Comparison of ENCODE assay signal across 15 cellular contexts in the genomic region with DNA sequence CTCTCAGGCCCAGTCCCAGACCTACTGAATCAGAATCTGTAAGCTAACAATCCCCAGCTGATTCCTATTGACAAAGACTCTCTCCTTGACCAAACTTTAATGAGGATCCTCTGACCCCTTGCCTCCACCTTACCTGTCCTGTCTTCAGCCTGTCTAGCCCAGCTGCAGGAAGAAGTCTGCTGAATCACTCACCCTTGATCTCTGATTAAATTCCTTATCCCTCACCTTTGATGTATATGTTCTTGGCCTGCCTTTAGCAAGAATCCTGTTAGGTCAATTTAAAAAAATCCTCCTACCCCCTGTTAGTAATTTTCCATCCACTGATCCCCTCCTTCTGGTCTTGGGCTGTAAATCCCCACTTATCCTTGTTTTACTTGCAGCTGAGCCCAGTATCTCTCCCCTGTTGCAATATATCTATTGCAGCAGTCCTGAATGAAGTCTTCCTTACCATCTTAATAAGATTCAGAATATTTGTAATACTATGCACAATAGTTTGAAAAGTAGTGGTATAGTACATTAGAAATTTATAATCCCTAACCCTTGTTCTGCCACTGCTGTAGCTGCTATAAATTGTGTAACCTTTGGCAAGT. TPM values are rescaled to one million over a fixed set of nuclear protein-coding genes. Genes with fewer than 3 reads are reported as not detected.
DNase-seq lines count a peak whose midpoint lies in the region; ATAC-seq and TF ChIP-seq lines count a peak whose summit lies in the region.
"Had no signal": no experiment of that assay in that cellular context is flagged by ENCODE, and none has a peak within 500 bp of the region (broad histone marks: within the 10 kb centered on the region; RNA-seq: fewer than 3 reads in every experiment).

No MANE protein-coding gene starts in this region.

- no peaks in the 10 kb centered on the region for H3K36me3 ChIP-seq in GM23248 (ENCODE audit: low read depth)
- no peaks in the 10 kb centered on the region for H3K36me3 ChIP-seq in PC-9 (ENCODE audit: low read depth)
- no peaks in the 10 kb centered on the region for H3K36me3 ChIP-seq in endodermal cell (ENCODE audit: control insufficient read depth, insufficient read depth, low read length)
- no peaks in the 10 kb centered on the region for H3K36me3 ChIP-seq in mucosa of descending colon (ENCODE audit: low read depth)
- H3K36me3 ChIP-seq in upper lobe of left lung, result no peaks in the 10 kb centered on the region
- H3K36me3 ChIP-seq: colonic mucosa, SJCRH30, thoracic aorta had no signal

- H3K27ac ChIP-seq in GM23248 (peak overlapping the region; percentile 71), PC-9 (peak overlapping the region; percentile 85), endodermal cell (ENCODE audit: low read depth, low read length) (no peak overlapping the region), upper lobe of left lung (no peak overlapping the region)
- H3K27ac ChIP-seq: colonic mucosa, SJCRH30, thoracic aorta had no signal

- peaks cover 19% of the 10 kb centered on the region for H3K4me1 ChIP-seq in GM23248 (ENCODE audit: insufficient read depth)
- H3K4me1 ChIP-seq in PC-9 (replicated peaks; ENCODE audit: insufficient read depth), result peaks cover 63% of the 10 kb centered on the region
- no peaks in the 10 kb centered on the region for H3K4me1 ChIP-seq in endodermal cell (ENCODE audit: control insufficient read depth, insufficient read depth, low read length)
- H3K4me1 ChIP-seq in mucosa of descending colon (ENCODE audit: low read depth), result no peaks in the 10 kb centered on the region
- H3K4me1 ChIP-seq in upper lobe of left lung, result no peaks in the 10 kb centered on the region
- H3K4me1 ChIP-seq: colonic mucosa, SJCRH30 had no signal

- H3K27me3 ChIP-seq in GM23248 (replicated peaks; ENCODE audit: insufficient read depth) (no peaks in the 10 kb centered on the region), PC-9 (ENCODE audit: insufficient read depth, low read depth) (no peaks in the 10 kb centered on the region), endodermal cell (ENCODE audit: control insufficient read depth, insufficient read depth, low read length, poor library complexity, severe bottlenecking) (no peaks in the 10 kb centered on the region), upper lobe of left lung (no peaks in the 10 kb centered on the region)
- H3K27me3 ChIP-seq: colonic mucosa, SJCRH30 had no signal

- POLR2A ChIA-PET in PC-9 (lab: Charles Lee; ENCODE audit: unreplicated experiment), result interaction anchor here (0.8 kb wide), 1 partner anchor 481 kb away, joined by 7 read pairs; no protein-coding TSS in a partner anchor

- H4K20me1 ChIP-seq in GM23248 (ENCODE audit: insufficient read depth) (no peaks in the 10 kb centered on the region), PC-9 (ENCODE audit: insufficient read depth) (no peaks in the 10 kb centered on the region)

- H3K27ac Mint-ChIP-seq in endodermal cell, result peak overlapping the region; percentile 57
- H3K27ac Mint-ChIP-seq in mesothelial cell of epicardium, result no peak overlapping the region
- H3K27ac Mint-ChIP-seq: activated CD4-positive, alpha-beta memory T cell treated with anti-CD3 and anti-CD28 coated beads for 36 hours; activated T-cell treated with anti-CD3 and anti-CD28 coated beads, Interleukin-2, amount 50 U/mL, for 72 hours had no signal

- intact Hi-C loops in PC-9 (cut with micrococcal nuclease; ENCODE audit: unreplicated experiment), result loop anchor here (5.0 to 10.0 kb wide), 4 partner anchors 249 to 677 kb away; a partner anchor contains a TSS
- intact Hi-C loops in mucosa of descending colon (cut with DNase I, micrococcal nuclease), result no loop called here
- intact Hi-C loops in head of caudate nucleus (cut with DNase I), result no loop called here

- no peak for TF ChIP-seq EP300 in upper lobe of left lung (IDR thresholded peaks at IDR 0.05)

- peak overlapping the region; percentile 56 for H3K4me2 ChIP-seq in GM23248 (ENCODE audit: unreplicated experiment)
- H3K4me2 ChIP-seq in PC-9, result peak overlapping the region; percentile 53

- DNase-seq in GM23248 (peak; percentile 42), PC-9 (peak; percentile 24 to 86), endodermal cell (no peak), mucosa of descending colon (no peak), upper lobe of left lung (no peak), mesothelial cell of epicardium (ENCODE audit: low spot score in 2 of 2, unreplicated experiment in 2 of 2) (no peak), head of caudate nucleus (no peak)
- no peak for DNase-seq in stimulated activated CD4-positive, alpha-beta T cell treated with anti-CD3 and anti-CD28 coated beads, Interleukin-4, amount 100 ng/mL, for 24 hours
- DNase-seq: activated CD4-positive, alpha-beta memory T cell treated with anti-CD3 and anti-CD28 coated beads for 36 hours; activated T-cell treated with anti-CD3 and anti-CD28 coated beads, Interleukin-2, amount 50 U/mL, for 72 hours; right cardiac atrium; SJCRH30; stimulated activated CD4-positive, alpha-beta T cell treated with anti-CD3 and anti-CD28 coated beads, Interleukin-2, amount 100 ng/mL, for 48 hours had no signal

- TSS peak; percentile 32 for BruUV-seq in PC-9 (replicated peaks; lab: Mats Ljungman, UMichigan)

- no peaks in the 10 kb centered on the region for H3K27me3 Mint-ChIP-seq in endodermal cell (ENCODE audit: insufficient read depth)
- no peaks in the 10 kb centered on the region for H3K27me3 Mint-ChIP-seq in mesothelial cell of epicardium (ENCODE audit: low read depth)

- 0 out of 2 replicates have a peak overlapping the region, but pooled peaks have one; percentile 38 for H2AFZ ChIP-seq in GM23248
- peak overlapping the region; percentile 52; the same call in 1 of the 2 replicates for H2AFZ ChIP-seq in PC-9

- CTCF ChIA-PET in PC-9 (lab: Charles Lee), result no interaction called here

- in situ Hi-C loops in GM23248 (cut with MboI), result loop anchor here (10.0 kb wide), 1 partner anchor 547 kb away; no protein-coding TSS in a partner anchor

- no peak overlapping the region for H3K4me3 Mint-ChIP-seq in endodermal cell
- no peak overlapping the region for H3K4me3 Mint-ChIP-seq in mesothelial cell of epicardium
- H3K4me3 Mint-ChIP-seq: activated CD4-positive, alpha-beta memory T cell treated with anti-CD3 and anti-CD28 coated beads for 36 hours; activated T-cell treated with anti-CD3 and anti-CD28 coated beads, Interleukin-2, amount 50 U/mL, for 72 hours had no signal

- H3K4me1 Mint-ChIP-seq in endodermal cell (peaks cover 4% of the 10 kb centered on the region), mesothelial cell of epicardium (peaks cover 22% of the 10 kb centered on the region)

- TF ChIP-seq CTCF in PC-9 (conservative IDR thresholded peaks at IDR 0.05), result no peak
- no peak for TF ChIP-seq CTCF in endodermal cell (conservative IDR thresholded peaks at IDR 0.05)
- no peak for TF ChIP-seq CTCF in mucosa of descending colon (IDR thresholded peaks at IDR 0.05)
- TF ChIP-seq CTCF in upper lobe of left lung (IDR thresholded peaks at IDR 0.05), result no peak
- no peak for TF ChIP-seq CTCF in mesothelial cell of epicardium (IDR thresholded peaks at IDR 0.05; ENCODE audit: unreplicated experiment)

- no peak for TF ChIP-seq POLR2A in upper lobe of left lung (IDR thresholded peaks at IDR 0.05)

- H3K9me2 ChIP-seq in GM23248 (ENCODE audit: insufficient read depth) (no peaks in the 10 kb centered on the region), PC-9 (ENCODE audit: insufficient read depth) (no peaks in the 10 kb centered on the region)

- H3K79me2 ChIP-seq in GM23248 (ENCODE audit: insufficient read depth) (no peaks in the 10 kb centered on the region), PC-9 (ENCODE audit: low read depth) (no peaks in the 10 kb centered on the region)

- H3K9me3 Mint-ChIP-seq in endodermal cell, result no peaks in the 10 kb centered on the region
- H3K9me3 Mint-ChIP-seq in mesothelial cell of epicardium, result no peaks in the 10 kb centered on the region
- H3K9me3 Mint-ChIP-seq: activated CD4-positive, alpha-beta memory T cell treated with anti-CD3 and anti-CD28 coated beads for 36 hours; activated T-cell treated with anti-CD3 and anti-CD28 coated beads, Interleukin-2, amount 50 U/mL, for 72 hours had no signal

- no peaks in the 10 kb centered on the region for H3K36me3 Mint-ChIP-seq in endodermal cell (ENCODE audit: low read depth)
- no peaks in the 10 kb centered on the region for H3K36me3 Mint-ChIP-seq in mesothelial cell of epicardium
- H3K36me3 Mint-ChIP-seq: activated CD4-positive, alpha-beta memory T cell treated with anti-CD3 and anti-CD28 coated beads for 36 hours had no signal

- H3K4me3 ChIP-seq in GM23248 (peak overlapping the region; percentile 31), PC-9 (peak overlapping the region; percentile 3; the same call in 1 of the 2 replicates), endodermal cell (ENCODE audit: low read length) (no peak overlapping the region), mucosa of descending colon (no peak overlapping the region), upper lobe of left lung (no peak overlapping the region)
- H3K4me3 ChIP-seq: colonic mucosa, SJCRH30, thoracic aorta had no signal

- ATAC-seq in mucosa of descending colon, result peak; percentile 59
- no peak for ATAC-seq in upper lobe of left lung (ENCODE audit: low FRiP score in 2 of 2)

- no peaks in the 10 kb centered on the region for H3K9me3 ChIP-seq in GM23248 (ENCODE audit: low read depth)
- H3K9me3 ChIP-seq in PC-9 (ENCODE audit: insufficient read depth, low read depth), result 0 out of 2 replicates have a peak, but pooled peaks cover 9% of the 10 kb centered on the region
- no peaks in the 10 kb centered on the region for H3K9me3 ChIP-seq in endodermal cell (ENCODE audit: control insufficient read depth, low read length)
- no peaks in the 10 kb centered on the region for H3K9me3 ChIP-seq in mucosa of descending colon
- H3K9me3 ChIP-seq in upper lobe of left lung, result no peaks in the 10 kb centered on the region
- H3K9me3 ChIP-seq: colonic mucosa, SJCRH30, thoracic aorta had no signal

- peak overlapping the region; percentile 27; the same call in 1 of the 2 replicates for H3K9ac ChIP-seq in GM23248
- no peak overlapping the region for H3K9ac ChIP-seq in endodermal cell (ENCODE audit: extremely low read depth, low read length, poor library complexity, severe bottlenecking)

- H3F3A ChIP-seq in GM23248 (ENCODE audit: insufficient read depth) (peaks cover 26% of the 10 kb centered on the region), PC-9 (ENCODE audit: insufficient read depth, low read depth) (peaks cover 37% of the 10 kb centered on the region)

RNA-seq across cellular contexts. Expression of a gene that starts 39.0 kb away (rescaled TPM):
- total RNA-seq in GM23248 (2014; rRNA removed; shearing (Covaris generic)), result 0.11 TPM in 1 of 2 replicates, not detected in the other
- 0.08 TPM in 1 of 2 replicates, not detected in the other for polyA plus RNA-seq in GM23248 (2016; fragmentation: Nextera tagmentation; extraction: Ambion mirVana)
- 0.95 and 2.3 TPM in 2 replicates for total RNA-seq in PC-9 (2021)
- total RNA-seq in endodermal cell, result under 1 TPM; 0.07 to 0.15 TPM
- polyA plus RNA-seq in endodermal cell (2013, experiment 1 of 2), result 0.46 TPM
- polyA plus RNA-seq in endodermal cell (2013, experiment 2 of 2), result 0.21 TPM
- under 1 TPM; 0.28 to 0.46 (median 0.46) TPM for total RNA-seq in mucosa of descending colon
- total RNA-seq in upper lobe of left lung, result 1 to 10 TPM in 3 of 6 donors, under 1 TPM in 3; 0.20 to 7.3 (median 0.93) TPM
- 0.20 to 0.36 TPM (median 0.27 TPM) in 3 replicates for total RNA-seq in mesothelial cell of epicardium

Comparison
In these comparisons a context has a peak if more than half of its experiments do, and no peak if none do; other contexts are left out.
1. DNase-seq: peak in GM23248 (single experiment) and PC-9 (2 of 2); none in endodermal cell (single experiment), mucosa of descending colon (0 of 3), upper lobe of left lung (0 of 2), mesothelial cell of epicardium (0 of 2), head of caudate nucleus (0 of 42) and stimulated activated CD4-positive, alpha-beta T cell treated with anti-CD3 and anti-CD28 coated beads, Interleukin-4, amount 100 ng/mL, for 24 hours (single experiment).
2. H3K27ac ChIP-seq: peak in GM23248 (single experiment) and PC-9 (single experiment); none in endodermal cell (single experiment) and upper lobe of left lung (0 of 4).
3. H3K4me3 ChIP-seq: peak in GM23248 (single experiment) and PC-9 (single experiment); none in endodermal cell (single experiment), mucosa of descending colon (single experiment) and upper lobe of left lung (0 of 4).